Comparison of ENCODE assay signal across 1 cellular context in genomic region chr20:6295026-6295425, GRCh38.
TF ChIP-seq lines count a peak whose summit lies in the region.

No MANE protein-coding gene starts in this region.

TF ChIP-seq in GM23338, 12 proteins besides CTCF, POLR2A, EP300 and RAD21 (continued from another document):
- TF ChIP-seq, protein P1, sequence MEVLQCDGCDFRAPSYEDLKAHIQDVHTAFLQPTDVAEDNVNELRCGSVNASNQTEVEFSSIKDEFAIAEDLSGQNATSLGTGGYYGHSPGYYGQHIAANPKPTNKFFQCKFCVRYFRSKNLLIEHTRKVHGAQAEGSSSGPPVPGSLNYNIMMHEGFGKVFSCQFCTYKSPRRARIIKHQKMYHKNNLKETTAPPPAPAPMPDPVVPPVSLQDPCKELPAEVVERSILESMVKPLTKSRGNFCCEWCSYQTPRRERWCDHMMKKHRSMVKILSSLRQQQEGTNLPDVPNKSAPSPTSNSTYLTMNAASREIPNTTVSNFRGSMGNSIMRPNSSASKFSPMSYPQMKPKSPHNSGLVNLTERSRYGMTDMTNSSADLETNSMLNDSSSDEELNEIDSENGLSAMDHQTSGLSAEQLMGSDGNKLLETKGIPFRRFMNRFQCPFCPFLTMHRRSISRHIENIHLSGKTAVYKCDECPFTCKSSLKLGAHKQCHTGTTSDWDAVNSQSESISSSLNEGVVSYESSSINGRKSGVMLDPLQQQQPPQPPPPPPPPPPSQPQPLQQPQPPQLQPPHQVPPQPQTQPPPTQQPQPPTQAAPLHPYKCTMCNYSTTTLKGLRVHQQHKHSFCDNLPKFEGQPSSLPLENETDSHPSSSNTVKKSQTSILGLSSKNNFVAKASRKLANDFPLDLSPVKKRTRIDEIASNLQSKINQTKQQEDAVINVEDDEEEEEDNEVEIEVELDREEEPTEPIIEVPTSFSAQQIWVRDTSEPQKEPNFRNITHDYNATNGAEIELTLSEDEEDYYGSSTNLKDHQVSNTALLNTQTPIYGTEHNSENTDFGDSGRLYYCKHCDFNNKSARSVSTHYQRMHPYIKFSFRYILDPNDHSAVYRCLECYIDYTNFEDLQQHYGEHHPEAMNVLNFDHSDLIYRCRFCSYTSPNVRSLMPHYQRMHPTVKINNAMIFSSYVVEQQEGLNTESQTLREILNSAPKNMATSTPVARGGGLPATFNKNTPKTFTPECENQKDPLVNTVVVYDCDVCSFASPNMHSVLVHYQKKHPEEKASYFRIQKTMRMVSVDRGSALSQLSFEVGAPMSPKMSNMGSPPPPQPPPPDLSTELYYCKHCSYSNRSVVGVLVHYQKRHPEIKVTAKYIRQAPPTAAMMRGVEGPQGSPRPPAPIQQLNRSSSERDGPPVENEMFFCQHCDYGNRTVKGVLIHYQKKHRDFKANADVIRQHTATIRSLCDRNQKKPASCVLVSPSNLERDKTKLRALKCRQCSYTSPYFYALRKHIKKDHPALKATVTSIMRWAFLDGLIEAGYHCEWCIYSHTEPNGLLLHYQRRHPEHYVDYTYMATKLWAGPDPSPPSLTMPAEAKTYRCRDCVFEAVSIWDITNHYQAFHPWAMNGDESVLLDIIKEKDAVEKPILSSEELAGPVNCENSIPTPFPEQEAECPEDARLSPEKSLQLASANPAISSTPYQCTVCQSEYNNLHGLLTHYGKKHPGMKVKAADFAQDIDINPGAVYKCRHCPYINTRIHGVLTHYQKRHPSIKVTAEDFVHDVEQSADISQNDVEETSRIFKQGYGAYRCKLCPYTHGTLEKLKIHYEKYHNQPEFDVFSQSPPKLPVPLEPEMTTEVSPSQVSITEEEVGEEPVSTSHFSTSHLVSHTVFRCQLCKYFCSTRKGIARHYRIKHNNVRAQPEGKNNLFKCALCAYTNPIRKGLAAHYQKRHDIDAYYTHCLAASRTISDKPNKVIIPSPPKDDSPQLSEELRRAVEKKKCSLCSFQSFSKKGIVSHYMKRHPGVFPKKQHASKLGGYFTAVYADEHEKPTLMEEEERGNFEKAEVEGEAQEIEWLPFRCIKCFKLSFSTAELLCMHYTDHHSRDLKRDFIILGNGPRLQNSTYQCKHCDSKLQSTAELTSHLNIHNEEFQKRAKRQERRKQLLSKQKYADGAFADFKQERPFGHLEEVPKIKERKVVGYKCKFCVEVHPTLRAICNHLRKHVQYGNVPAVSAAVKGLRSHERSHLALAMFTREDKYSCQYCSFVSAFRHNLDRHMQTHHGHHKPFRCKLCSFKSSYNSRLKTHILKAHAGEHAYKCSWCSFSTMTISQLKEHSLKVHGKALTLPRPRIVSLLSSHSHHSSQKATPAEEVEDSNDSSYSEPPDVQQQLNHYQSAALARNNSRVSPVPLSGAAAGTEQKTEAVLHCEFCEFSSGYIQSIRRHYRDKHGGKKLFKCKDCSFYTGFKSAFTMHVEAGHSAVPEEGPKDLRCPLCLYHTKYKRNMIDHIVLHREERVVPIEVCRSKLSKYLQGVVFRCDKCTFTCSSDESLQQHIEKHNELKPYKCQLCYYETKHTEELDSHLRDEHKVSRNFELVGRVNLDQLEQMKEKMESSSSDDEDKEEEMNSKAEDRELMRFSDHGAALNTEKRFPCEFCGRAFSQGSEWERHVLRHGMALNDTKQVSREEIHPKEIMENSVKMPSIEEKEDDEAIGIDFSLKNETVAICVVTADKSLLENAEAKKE (CRISPR knock-in tag; IDR thresholded peaks at IDR 0.05), result no peak
- TF ChIP-seq EZH2phosphoT487 (IDR thresholded peaks at IDR 0.05; ENCODE audit: unreplicated experiment) (no peak), POLR2AphosphoS5 (IDR thresholded peaks at IDR 0.05; ENCODE audit: low read depth) (no peak)
